Comparison of ENCODE assay signal across 8 cellular contexts in the genomic region with DNA sequence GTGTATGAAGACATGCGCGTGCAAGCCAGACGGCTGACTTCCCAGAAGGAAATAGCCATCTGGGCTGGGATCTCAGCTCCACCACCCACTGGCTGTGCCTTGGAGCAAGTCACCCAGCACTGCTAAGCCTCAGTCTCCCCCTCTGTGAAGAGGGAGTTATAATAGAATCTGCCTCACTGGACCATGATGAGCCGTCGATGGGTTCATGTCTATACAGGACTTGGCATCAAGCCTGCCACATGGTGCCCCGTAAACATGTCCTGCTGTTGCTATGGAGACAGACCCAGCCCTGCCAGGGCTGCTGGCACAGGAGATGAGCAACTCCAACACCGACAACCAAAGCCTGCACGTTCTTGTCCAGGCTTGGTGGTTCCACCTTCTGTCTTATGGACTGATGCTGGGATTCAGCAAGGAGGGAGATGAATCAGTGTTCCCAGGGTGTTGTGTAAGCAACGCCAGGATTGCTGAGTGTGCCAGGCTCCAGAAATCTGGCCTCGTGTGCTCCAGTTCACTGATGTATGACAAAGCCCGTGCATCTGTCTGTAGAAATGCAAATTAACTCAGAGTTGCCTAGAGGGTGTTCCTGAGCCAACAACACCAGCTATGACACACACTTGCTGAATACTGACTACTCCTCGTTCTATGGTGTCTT. TPM values are rescaled to one million over a fixed set of nuclear protein-coding genes. Genes with fewer than 3 reads are reported as not detected.
DNase-seq lines count a peak whose midpoint lies in the region; ATAC-seq and TF ChIP-seq lines count a peak whose summit lies in the region.

No MANE protein-coding gene starts in this region.

- H3K4me3 ChIP-seq in HAP-1 (no peak overlapping the region), SJCRH30 (no peak overlapping the region)

- POLR2A ChIA-PET in HEK293T (lab: Yijun Ruan, JAX): no interaction called here

- H3K9me3 ChIP-seq in HAP-1 (no peaks in the 10 kb centered on the region), SJCRH30 (replicated peaks) (no peaks in the 10 kb centered on the region)

- H3K36me3 ChIP-seq in HAP-1 (replicated peaks) (no peaks in the 10 kb centered on the region), SJCRH30 (no peaks in the 10 kb centered on the region)

- CTCF ChIA-PET in HEK293T (lab: Yijun Ruan, JAX): no interaction called here

- H3K27me3 Mint-ChIP-seq in naive B cell: no peaks in the 10 kb centered on the region

- H3K36me3 Mint-ChIP-seq in naive B cell: no peaks in the 10 kb centered on the region

- H3K27ac Mint-ChIP-seq in naive B cell: no peak overlapping the region

- peaks cover 0 to 2% (median 0%) of the 10 kb centered on the region in 7 donors for H3K9me3 Mint-ChIP-seq in naive B cell

- peak; percentile 86 to 89 for ATAC-seq in naive B cell (ENCODE audit: low read depth in 2 of 2)

- no peak overlapping the region for H3K27ac ChIP-seq in SJCRH30

- no peaks in the 10 kb centered on the region for H3K27me3 ChIP-seq in HAP-1 (ENCODE audit: low read depth)
- no peaks in the 10 kb centered on the region for H3K27me3 ChIP-seq in SJCRH30

- peaks cover 4 to 6% (median 5%) of the 10 kb centered on the region in 3 donors for H3K4me1 Mint-ChIP-seq in naive B cell

- in situ Hi-C loops in HAP-1 (cut with MboI; ENCODE audit: low sequenced_read_pairs): no loop called here

- peaks cover 8% of the 10 kb centered on the region for H3K4me1 ChIP-seq in HAP-1
- H3K4me1 ChIP-seq in SJCRH30: no peaks in the 10 kb centered on the region

- DNase-seq in A172 (ENCODE audit: low spot score): peak; percentile 11
- DNase-seq in GM04504 (ENCODE audit: low read depth): peak; percentile 63
- peak; percentile 68 to 79 for DNase-seq in HAP-1 (ENCODE audit: low spot score in 2 of 2)
- peak; percentile 53 for DNase-seq in NCI-H1092 (lab: John Stamatoyannopoulos, UW)
- DNase-seq in astrocyte of the hippocampus (ENCODE audit: low read depth, low spot score): peak; percentile 79
- peak; percentile 47 for DNase-seq in naive B cell
- no peak for DNase-seq in HEK293T (ENCODE audit: extremely low spot score)
- DNase-seq in SJCRH30: no peak

- H3K4me3 Mint-ChIP-seq in naive B cell: no peak overlapping the region

TF ChIP-seq in HEK293T, 16 proteins besides CTCF, POLR2A, EP300 and RAD21:
- no peak for TF ChIP-seq FOXM1 (IDR thresholded peaks at IDR 0.05; ENCODE audit: borderline replicate concordance)

RNA-seq across cellular contexts. Expression of gene GPR15LG, which starts 5.6 kb away (rescaled TPM):
- total RNA-seq in A172 (2014; rRNA removed; shearing (Covaris generic)): not detected in 2 replicates
- polyA plus RNA-seq in naive B cell (ENCODE audit: low read depth in 6 of 6): not detected
- total RNA-seq in SJCRH30 (2014; rRNA removed; shearing (Covaris generic)): not detected in 2 replicates

RNA-seq across cellular contexts. Expression of gene CDHR1, which starts 15.2 kb away (rescaled TPM):
- total RNA-seq in A172 (2014; rRNA removed; shearing (Covaris generic)): not detected in 2 replicates
- polyA plus RNA-seq in naive B cell (ENCODE audit: low read depth in 6 of 6): under 1 TPM in 1 of 6 donors, not detected in 5; 0.08 TPM
- 0.10 TPM in 1 of 2 replicates, not detected in the other for total RNA-seq in SJCRH30 (2014; rRNA removed; shearing (Covaris generic))

RNA-seq across cellular contexts. Expression of gene GHITM, which starts 39.9 kb away (rescaled TPM):
- 364 and 445 TPM in 2 replicates for total RNA-seq in A172 (2014; rRNA removed; shearing (Covaris generic))
- 100 to 1,000 TPM; 241 to 563 (median 272) TPM for polyA plus RNA-seq in naive B cell (ENCODE audit: low read depth in 6 of 6)
- 123 and 125 TPM in 2 replicates for total RNA-seq in SJCRH30 (2014; rRNA removed; shearing (Covaris generic))

RNA-seq across cellular contexts. Expression of gene LRIT2, which starts 46.2 kb away (rescaled TPM):
- total RNA-seq in A172 (2014; rRNA removed; shearing (Covaris generic)): not detected in 2 replicates
- not detected for polyA plus RNA-seq in naive B cell (ENCODE audit: low read depth in 6 of 6)
- total RNA-seq in SJCRH30 (2014; rRNA removed; shearing (Covaris generic)): not detected in 2 replicates

Comparison
In these comparisons a context has a peak if more than half of its experiments do, and no peak if none do; other contexts are left out.
1. DNase-seq: peak in A172 (single experiment), GM04504 (single experiment), HAP-1 (2 of 2), NCI-H1092 (single experiment), astrocyte of the hippocampus (single experiment) and naive B cell (single experiment); none in HEK293T (single experiment) and SJCRH30 (0 of 2).